In the genomic region with DNA sequence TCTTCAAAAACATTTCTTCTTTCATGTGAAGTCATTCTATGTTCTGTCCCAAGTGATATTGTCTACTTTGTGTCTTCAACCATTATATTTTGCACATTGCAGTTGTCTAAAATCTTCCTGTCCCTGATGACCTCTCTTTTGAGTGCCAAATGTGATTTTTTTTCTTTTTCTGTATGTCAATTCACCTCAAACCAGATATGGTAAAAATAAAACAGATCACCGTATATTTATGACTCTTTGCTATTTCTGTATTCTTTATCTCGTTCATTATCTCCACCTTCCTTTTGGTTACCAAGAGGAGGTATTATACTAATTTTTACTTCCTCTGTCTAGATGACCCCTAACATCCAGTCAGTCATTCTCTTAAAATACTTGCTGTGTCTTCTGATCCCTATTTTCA, we compare ENCODE assay signal across 28 cellular contexts.
"Had no signal": no experiment of that assay in that cellular context is flagged by ENCODE, and none has a peak within 500 bp of the region (broad histone marks: within the 10 kb centered on the region; RNA-seq: fewer than 3 reads in every experiment).

No MANE protein-coding gene starts in this region.

- H3K4me1 ChIP-seq: colonic mucosa, esophagus muscularis mucosa, esophagus squamous epithelium, foreskin keratinocyte, gastrocnemius medialis, gastroesophageal sphincter, heart left ventricle, heart right ventricle had no signal

- FAIRE-seq: colon, endometrium, endothelial cell of umbilical vein, frontal cortex had no signal

- H3K9me3 ChIP-seq: colonic mucosa, esophagus muscularis mucosa, esophagus squamous epithelium, gastrocnemius medialis, gastroesophageal sphincter, heart left ventricle, heart right ventricle had no signal

- H3K4me3 ChIP-seq: colonic mucosa, coronary artery, dorsolateral prefrontal cortex, esophagus muscularis mucosa, esophagus squamous epithelium, gastrocnemius medialis, gastroesophageal sphincter, heart left ventricle, heart right ventricle had no signal

- H3K27me3 ChIP-seq: colonic mucosa, dorsolateral prefrontal cortex, esophagus muscularis mucosa, esophagus squamous epithelium, foreskin keratinocyte, gastrocnemius medialis, gastroesophageal sphincter, heart left ventricle, heart right ventricle had no signal

- H3K27ac ChIP-seq: colonic mucosa, coronary artery, dorsolateral prefrontal cortex, epithelial cell of prostate, esophagus muscularis mucosa, esophagus squamous epithelium, foreskin keratinocyte, gastrocnemius medialis, gastroesophageal sphincter, heart left ventricle, heart right ventricle had no signal

- H3K36me3 ChIP-seq: colonic mucosa, esophagus muscularis mucosa, esophagus squamous epithelium, gastrocnemius medialis, gastroesophageal sphincter, heart left ventricle, heart right ventricle had no signal

- DNase-seq: colonic mucosa; cortex of kidney; dermis blood vessel endothelial cell; dorsolateral prefrontal cortex; effector CD4-positive, alpha-beta T cell; effector CD8-positive, alpha-beta T cell; effector memory CD4-positive, alpha-beta T cell; effector memory CD8-positive, alpha-beta T cell; endodermal cell; erythroblast; esophagus squamous epithelium; foreskin fibroblast; foreskin keratinocyte; foreskin melanocyte; gastrocnemius medialis; glutamatergic neuron; head of caudate nucleus; heart left ventricle; heart right ventricle had no signal

- ATAC-seq: effector memory CD8-positive, alpha-beta T cell; esophagus mucosa; foreskin keratinocyte; gastrocnemius medialis; gastroesophageal sphincter; heart left ventricle; heart right ventricle had no signal
